Comparison of ENCODE assay signal across 21 cellular contexts in the genomic region with DNA sequence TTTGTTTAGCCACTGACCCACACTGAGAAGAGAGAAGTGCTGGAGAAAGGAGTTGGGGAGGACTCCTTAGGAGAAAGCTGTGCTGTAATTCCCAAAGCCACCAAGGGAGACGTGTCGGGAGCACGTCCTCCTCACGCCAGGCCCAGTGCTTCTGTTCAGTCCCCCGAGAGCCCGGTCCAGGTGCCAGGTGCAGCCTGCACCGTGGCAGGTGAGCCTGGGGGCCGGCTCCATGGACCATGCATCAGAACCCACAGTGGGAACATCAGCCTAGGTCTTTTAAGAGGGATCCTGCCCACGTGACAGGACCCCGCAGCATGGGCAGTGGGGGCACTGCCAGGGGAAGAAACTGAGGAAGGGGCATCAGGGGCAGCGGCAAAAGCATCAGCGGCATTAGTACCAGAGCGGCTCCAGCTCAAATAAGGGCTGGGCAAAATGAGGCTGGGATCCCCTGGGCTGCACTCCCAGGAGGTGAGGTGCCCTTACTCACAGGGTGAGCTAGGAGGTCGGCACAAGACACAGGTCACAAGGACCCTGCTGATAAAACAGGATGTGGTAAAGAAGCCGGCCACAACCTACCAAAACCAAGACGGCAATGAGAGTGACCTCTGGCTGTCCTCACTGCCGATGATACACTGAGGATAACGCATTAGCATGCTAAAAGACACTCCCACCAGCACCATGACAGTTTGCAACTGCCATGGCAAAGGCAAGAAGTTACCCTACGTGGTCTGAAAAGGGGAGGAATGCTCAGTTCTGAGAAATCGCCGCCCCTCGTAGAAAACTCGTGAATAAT.
"Had no signal": no experiment of that assay in that cellular context is flagged by ENCODE, and none has a peak within 500 bp of the region (broad histone marks: within the 10 kb centered on the region; RNA-seq: fewer than 3 reads in every experiment).

No MANE protein-coding gene starts in this region.

- H3K36me3 ChIP-seq: colonic mucosa had no signal

- DNase-seq: activated CD4-positive, alpha-beta memory T cell treated with anti-CD3 and anti-CD28 coated beads, Interleukin-2, amount 10 ng/mL, durations not matched to agents 7 days and 5 days; activated CD4-positive, alpha-beta T cell treated with anti-CD3 and anti-CD28 coated beads for 48 hours; activated effector memory CD4-positive, alpha-beta T cell treated with anti-CD3 and anti-CD28 coated beads, Interleukin-2, amount 50 U/mL, for 16 hours; activated T-cell treated with anti-CD3 and anti-CD28 coated beads, Interleukin-2, amount 50 U/mL, for 72 hours; central memory CD4-positive, alpha-beta T cell; colonic mucosa; glutamatergic neuron; immature natural killer cell; lower lobe of right lung; naive thymus-derived CD4-positive, alpha-beta T cell; psoas muscle; stimulated activated CD4-positive, alpha-beta T cell treated with anti-CD3 and anti-CD28 coated beads, Interleukin-12 subunit alpha, Interleukin-12 subunit beta, amount 100 ng/mL, for 4 hours; stimulated activated CD4-positive, alpha-beta T cell treated with anti-CD3 and anti-CD28 coated beads, Interleukin-4, amount 100 ng/mL, for 4 hours; T-helper 1 cell had no signal

- ATAC-seq: activated T-cell treated with anti-CD3 and anti-CD28 coated beads, Interleukin-2, amount 50 U/mL, for 72 hours; left lobe of liver; lower lobe of right lung; naive thymus-derived CD4-positive, alpha-beta T cell; psoas muscle had no signal

- H3K4me1 ChIP-seq: ascending aorta, colonic mucosa, esophagus muscularis mucosa, lower lobe of right lung, psoas muscle, right atrium auricular region, suprapubic skin had no signal

- H3K4me3 ChIP-seq: ascending aorta, colonic mucosa, esophagus muscularis mucosa, hepatocyte, lower lobe of right lung, psoas muscle, right atrium auricular region, suprapubic skin, tibial nerve had no signal

- H3K9me3 ChIP-seq: ascending aorta, colonic mucosa, esophagus muscularis mucosa, lower lobe of right lung, psoas muscle, right atrium auricular region, suprapubic skin, tibial nerve had no signal

- H3K27me3 ChIP-seq: ascending aorta, colonic mucosa, esophagus muscularis mucosa, hepatocyte, right atrium auricular region, suprapubic skin, tibial nerve had no signal

- H3K27ac ChIP-seq: ascending aorta, colonic mucosa, esophagus muscularis mucosa, hepatocyte, lower lobe of right lung, psoas muscle, right atrium auricular region, suprapubic skin, tibial nerve had no signal
